In the genomic region with DNA sequence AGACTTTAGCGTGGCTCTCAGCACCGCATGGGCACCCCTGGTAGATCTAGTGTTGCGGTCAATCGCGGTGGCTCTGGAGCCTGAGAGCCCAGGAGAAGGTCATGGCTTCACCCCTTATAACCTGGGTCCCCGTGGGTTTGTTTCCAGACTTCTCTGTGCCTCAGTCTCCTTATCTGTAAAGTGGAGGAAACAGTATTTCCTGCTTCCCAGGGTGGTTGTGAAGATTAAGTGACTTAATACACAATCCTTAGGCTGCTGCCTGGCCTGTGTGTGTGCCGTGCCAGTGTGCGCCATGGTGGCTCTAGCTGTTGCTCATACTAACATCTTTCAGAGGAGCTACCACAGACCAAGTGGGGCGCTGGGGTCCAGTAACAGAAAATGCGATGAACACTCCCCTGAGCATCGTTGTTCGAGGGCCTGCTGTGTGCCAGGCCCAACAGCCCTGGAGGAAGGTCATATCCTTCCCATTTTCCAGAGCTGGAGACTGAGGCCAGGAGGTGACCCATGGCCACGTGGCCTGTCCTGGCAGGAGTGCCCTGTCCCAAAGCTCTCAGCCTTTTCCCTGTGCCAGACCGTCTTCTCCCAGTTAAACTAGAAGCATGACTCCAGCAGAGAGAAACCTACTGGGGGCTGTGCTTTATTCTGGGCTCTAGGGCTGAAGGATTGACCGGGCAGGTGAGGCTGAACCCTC, we compare ENCODE assay signal across 14 cellular contexts.
DNase-seq lines count a peak whose midpoint lies in the region; ATAC-seq and TF ChIP-seq lines count a peak whose summit lies in the region.
"Had no signal": no experiment of that assay in that cellular context is flagged by ENCODE, and none has a peak within 500 bp of the region (broad histone marks: within the 10 kb centered on the region; RNA-seq: fewer than 3 reads in every experiment).

No MANE protein-coding gene starts in this region.

- H3K27me3 Mint-ChIP-seq in Calu3 (ENCODE audit: unreplicated experiment) (no peaks in the 10 kb centered on the region), activated B cell treated with CpG ODN at 0.5 μM for 24 hours (no peaks in the 10 kb centered on the region), immature natural killer cell (ENCODE audit: low read depth in 3 of 3) (peaks cover 4 to 14% (median 5%) of the 10 kb centered on the region in 3 donors)
- H3K27me3 Mint-ChIP-seq: activated CD4-positive, alpha-beta T cell treated with anti-CD3 and anti-CD28 coated beads, Interleukin-2, amount 10 ng/mL, durations not matched to agents 7 days and 5 days had no signal

- H3K27ac Mint-ChIP-seq in Calu3 (ENCODE audit: unreplicated experiment) (peak overlapping the region; percentile 16), activated B cell treated with CpG ODN at 0.5 μM for 24 hours (no peak overlapping the region), immature natural killer cell (peak overlapping the region; percentile 90 to 100 (median 96))
- H3K27ac Mint-ChIP-seq: activated CD4-positive, alpha-beta T cell treated with anti-CD3 and anti-CD28 coated beads, Interleukin-2, amount 10 ng/mL, durations not matched to agents 7 days and 5 days had no signal

- no peaks in the 10 kb centered on the region for H3K9me2 ChIP-seq in MM.1S (replicated peaks; ENCODE audit: insufficient read depth, low read length)

- no peaks in the 10 kb centered on the region for H3K27me3 ChIP-seq in MM.1S (replicated peaks; ENCODE audit: insufficient read depth, low read length)

- no peaks in the 10 kb centered on the region for H4K20me1 ChIP-seq in MM.1S (ENCODE audit: insufficient read depth, low read length)

- ATAC-seq in activated B cell treated with CpG ODN at 0.5 μM for 24 hours (ENCODE audit: low read depth) = no peak
- ATAC-seq: psoas muscle had no signal

- H3F3A ChIP-seq in MM.1S (ENCODE audit: insufficient read depth, low read length) = no peaks in the 10 kb centered on the region

- no peak overlapping the region for H3K27ac ChIP-seq in MM.1S (ENCODE audit: low read length)
- H3K27ac ChIP-seq: psoas muscle had no signal

- H3K9me3 Mint-ChIP-seq in Calu3 (ENCODE audit: low read depth, unreplicated experiment) (no peaks in the 10 kb centered on the region), activated B cell treated with CpG ODN at 0.5 μM for 24 hours (no peaks in the 10 kb centered on the region), immature natural killer cell (no peaks in the 10 kb centered on the region)
- H3K9me3 Mint-ChIP-seq: activated CD4-positive, alpha-beta T cell treated with anti-CD3 and anti-CD28 coated beads, Interleukin-2, amount 10 ng/mL, durations not matched to agents 7 days and 5 days had no signal

- H3K4me1 Mint-ChIP-seq in Calu3 (ENCODE audit: low read depth, unreplicated experiment) (peaks cover 63% of the 10 kb centered on the region), activated B cell treated with CpG ODN at 0.5 μM for 24 hours (peaks cover 51% of the 10 kb centered on the region), immature natural killer cell (peaks cover 34 to 61% of the 10 kb centered on the region in 2 donors)

- no peak for TF ChIP-seq CTCF in Calu3 (IDR thresholded peaks at IDR 0.05; ENCODE audit: unreplicated experiment)
- no peak for TF ChIP-seq CTCF in activated B cell treated with CpG ODN at 0.5 μM for 24 hours (IDR thresholded peaks at IDR 0.05)
- no peak for TF ChIP-seq CTCF in MM.1S (IDR thresholded peaks at IDR 0.05; ENCODE audit: low read length)
- no peak for TF ChIP-seq CTCF in GM10266 (IDR thresholded peaks at IDR 0.05; ENCODE audit: control insufficient read depth, insufficient read depth, low read depth, missing control alignments)

- no peak overlapping the region for H3K4me2 ChIP-seq in MM.1S (ENCODE audit: low read depth, low read length)

- H3K4me3 Mint-ChIP-seq in Calu3 (ENCODE audit: low read depth, unreplicated experiment) (no peak overlapping the region), activated B cell treated with CpG ODN at 0.5 μM for 24 hours (peak overlapping the region; percentile 72), immature natural killer cell (peak overlapping the region; percentile 30 to 73 (median 58))
- H3K4me3 Mint-ChIP-seq: activated CD4-positive, alpha-beta T cell treated with anti-CD3 and anti-CD28 coated beads, Interleukin-2, amount 10 ng/mL, durations not matched to agents 7 days and 5 days had no signal

- 0 out of 2 replicates have a peak, but pooled peaks cover 3% of the 10 kb centered on the region for H3K79me2 ChIP-seq in MM.1S (ENCODE audit: low read length)

- peaks cover 5% of the 10 kb centered on the region for H3K4me1 ChIP-seq in MM.1S (ENCODE audit: low read length)

- no peak overlapping the region for H3K4me3 ChIP-seq in MM.1S (ENCODE audit: low read length)
- H3K4me3 ChIP-seq: psoas muscle had no signal

- BruUV-seq in Calu3 (replicated peaks; lab: Mats Ljungman, UMichigan) = no TSS peak

- H3K36me3 Mint-ChIP-seq in Calu3 (ENCODE audit: insufficient read depth, unreplicated experiment) (peaks cover 30% of the 10 kb centered on the region), activated B cell treated with CpG ODN at 0.5 μM for 24 hours (ENCODE audit: low read depth) (peaks cover 12% of the 10 kb centered on the region), immature natural killer cell (no peaks in the 10 kb centered on the region)

- no peak overlapping the region for H2AFZ ChIP-seq in MM.1S (ENCODE audit: low read length)

- POLR2A ChIA-PET in activated B cell treated with CpG ODN at 0.5 μM for 24 hours (lab: Charles Lee) = interaction anchor here (0.7 to 1.9 kb wide), 5 partner anchors 14 to 37 kb away, joined by 3 to 5 read pairs (median 3); no protein-coding TSS in a partner anchor

- no peaks in the 10 kb centered on the region for H3K9me3 ChIP-seq in MM.1S (replicated peaks; ENCODE audit: insufficient read depth, low read length)
- H3K9me3 ChIP-seq: psoas muscle had no signal

- H3K36me3 ChIP-seq in MM.1S (replicated peaks; ENCODE audit: insufficient read depth, low read length) = no peaks in the 10 kb centered on the region

- no peak for DNase-seq in Calu3
- no peak for DNase-seq in activated B cell treated with CpG ODN at 0.5 μM for 24 hours
- DNase-seq in immature natural killer cell = no peak
- peak; percentile 62 for DNase-seq in posterior vena cava (ENCODE audit: low spot score)
- DNase-seq in MM.1S = no peak
- DNase-seq in NCI-H2029 (lab: John Stamatoyannopoulos, UW) = no peak
- DNase-seq in NCI-H510A (lab: John Stamatoyannopoulos, UW) = no peak
- no peak for DNase-seq in GM10266 (ENCODE audit: extremely low spot score)
- DNase-seq: activated CD4-positive, alpha-beta T cell treated with anti-CD3 and anti-CD28 coated beads, Interleukin-2, amount 10 ng/mL, durations not matched to agents 7 days and 5 days; activated T-cell treated with anti-CD3 and anti-CD28 coated beads, Interleukin-2, amount 50 U/mL, for 1 hour; central memory CD4-positive, alpha-beta T cell; DMS53; T-helper 9 cell had no signal

- no peak overlapping the region for H3K9ac ChIP-seq in MM.1S (ENCODE audit: low read length)

- CTCF ChIA-PET in Calu3 (lab: Charles Lee) = no interaction called here
- CTCF ChIA-PET in activated B cell treated with CpG ODN at 0.5 μM for 24 hours (lab: Charles Lee) = interaction anchor here (0.6 to 1.3 kb wide), 2 partner anchors 14 to 83 kb away, joined by 3 read pairs; no protein-coding TSS in a partner anchor

- intact Hi-C loops in Calu3 (cut with micrococcal nuclease; ENCODE audit: unreplicated experiment) (no loop called here), activated B cell treated with CpG ODN at 0.5 μM for 24 hours (cut with micrococcal nuclease) (loop anchor here (1.0 to 5.0 kb wide), 2 partner anchors 13 to 37 kb away; no protein-coding TSS in a partner anchor), posterior vena cava (cut with DNase I) (no loop called here)
